In the genomic region with DNA sequence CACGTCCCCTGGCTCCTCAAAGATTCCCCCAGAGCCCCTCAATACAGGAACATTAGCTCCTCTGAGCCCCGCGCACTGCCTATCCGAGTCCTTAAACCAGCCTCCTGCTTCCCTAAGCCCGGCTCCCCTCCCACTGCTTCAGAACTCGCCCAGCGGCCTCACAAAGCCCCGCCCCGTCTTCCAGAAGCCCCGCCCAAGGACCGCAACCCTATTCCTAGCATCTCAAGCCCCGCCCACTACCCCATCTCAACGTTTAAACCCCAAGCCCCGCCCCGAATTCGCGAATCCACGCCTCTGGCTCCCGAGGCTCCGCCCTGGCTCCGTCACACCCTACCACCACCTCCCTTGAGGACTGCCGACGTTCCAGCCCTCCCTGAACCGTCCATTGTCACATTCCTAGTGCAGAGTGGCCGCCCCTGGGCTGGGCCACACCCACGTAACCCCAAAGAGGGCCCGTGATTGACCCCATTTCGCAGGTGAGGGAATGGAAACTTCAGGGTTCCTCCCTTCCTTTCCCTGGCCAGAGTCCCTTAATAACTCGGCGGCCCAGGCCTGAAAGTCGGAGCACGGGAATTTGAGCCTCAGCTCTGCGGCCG, we compare ENCODE assay signal across 1 cellular context.
TF ChIP-seq lines count a peak whose summit lies in the region.

No MANE protein-coding gene starts in this region.

TF ChIP-seq in HepG2, 621 proteins besides CTCF, POLR2A, EP300 and RAD21 (continued from another document and continues in another):
- TF ChIP-seq, protein P1, sequence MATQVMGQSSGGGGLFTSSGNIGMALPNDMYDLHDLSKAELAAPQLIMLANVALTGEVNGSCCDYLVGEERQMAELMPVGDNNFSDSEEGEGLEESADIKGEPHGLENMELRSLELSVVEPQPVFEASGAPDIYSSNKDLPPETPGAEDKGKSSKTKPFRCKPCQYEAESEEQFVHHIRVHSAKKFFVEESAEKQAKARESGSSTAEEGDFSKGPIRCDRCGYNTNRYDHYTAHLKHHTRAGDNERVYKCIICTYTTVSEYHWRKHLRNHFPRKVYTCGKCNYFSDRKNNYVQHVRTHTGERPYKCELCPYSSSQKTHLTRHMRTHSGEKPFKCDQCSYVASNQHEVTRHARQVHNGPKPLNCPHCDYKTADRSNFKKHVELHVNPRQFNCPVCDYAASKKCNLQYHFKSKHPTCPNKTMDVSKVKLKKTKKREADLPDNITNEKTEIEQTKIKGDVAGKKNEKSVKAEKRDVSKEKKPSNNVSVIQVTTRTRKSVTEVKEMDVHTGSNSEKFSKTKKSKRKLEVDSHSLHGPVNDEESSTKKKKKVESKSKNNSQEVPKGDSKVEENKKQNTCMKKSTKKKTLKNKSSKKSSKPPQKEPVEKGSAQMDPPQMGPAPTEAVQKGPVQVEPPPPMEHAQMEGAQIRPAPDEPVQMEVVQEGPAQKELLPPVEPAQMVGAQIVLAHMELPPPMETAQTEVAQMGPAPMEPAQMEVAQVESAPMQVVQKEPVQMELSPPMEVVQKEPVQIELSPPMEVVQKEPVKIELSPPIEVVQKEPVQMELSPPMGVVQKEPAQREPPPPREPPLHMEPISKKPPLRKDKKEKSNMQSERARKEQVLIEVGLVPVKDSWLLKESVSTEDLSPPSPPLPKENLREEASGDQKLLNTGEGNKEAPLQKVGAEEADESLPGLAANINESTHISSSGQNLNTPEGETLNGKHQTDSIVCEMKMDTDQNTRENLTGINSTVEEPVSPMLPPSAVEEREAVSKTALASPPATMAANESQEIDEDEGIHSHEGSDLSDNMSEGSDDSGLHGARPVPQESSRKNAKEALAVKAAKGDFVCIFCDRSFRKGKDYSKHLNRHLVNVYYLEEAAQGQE (IDR thresholded peaks at IDR 0.05; ENCODE audit: borderline replicate concordance in 1 of 2, low read depth in 1 of 2, low read length in 2 of 2), result no peak
- TF ChIP-seq U2AF1 (optimal IDR thresholded peaks at IDR 0.05; ENCODE audit: low read depth, low read length) (no peak), FIP1L1 (IDR thresholded peaks at IDR 0.05; ENCODE audit: borderline replicate concordance, insufficient read depth, low read depth, low read length) (no peak), RCOR2 (CRISPR knock-in tag; IDR thresholded peaks at IDR 0.05) (no peak), RORA (CRISPR knock-in tag; IDR thresholded peaks at IDR 0.05) (no peak), MTA1 (CRISPR knock-in tag; IDR thresholded peaks at IDR 0.05; ENCODE audit: borderline replicate concordance) (0 out of 2 replicates have a peak, but pooled peaks have one; percentile 48), ZNF782 (CRISPR knock-in tag; IDR thresholded peaks at IDR 0.05; ENCODE audit: borderline replicate concordance) (no peak; the same call in 1 of the 2 replicates), AGO2 (optimal IDR thresholded peaks at IDR 0.05; ENCODE audit: low read depth, low read length) (no peak), ZFP1 (CRISPR knock-in tag; IDR thresholded peaks at IDR 0.05) (no peak), FOXJ3 (CRISPR knock-in tag; IDR thresholded peaks at IDR 0.05; ENCODE audit: borderline replicate concordance) (peak; percentile 10; the same call in 1 of the 2 replicates), HNRNPK (IDR thresholded peaks at IDR 0.05; ENCODE audit: low read depth, low read length, poor library complexity, severe bottlenecking) (peak; percentile 1), NFE2 (CRISPR knock-in tag; IDR thresholded peaks at IDR 0.05) (no peak), NFYC (CRISPR knock-in tag; IDR thresholded peaks at IDR 0.05) (no peak), KLF12 (CRISPR knock-in tag; IDR thresholded peaks at IDR 0.05; ENCODE audit: borderline replicate concordance) (no peak), XBP1 (CRISPR knock-in tag; IDR thresholded peaks at IDR 0.05) (no peak), GATAD2A (CRISPR knock-in tag; IDR thresholded peaks at IDR 0.05) (0 out of 2 replicates have a peak, but pooled peaks have one; percentile 3), ZZZ3 (CRISPR knock-in tag; IDR thresholded peaks at IDR 0.05; ENCODE audit: borderline replicate concordance) (no peak), SP5 (CRISPR knock-in tag; IDR thresholded peaks at IDR 0.05; ENCODE audit: borderline replicate concordance, low read depth) (peak; percentile 18; the same call in 1 of the 2 replicates), SETDB1 (CRISPR knock-in tag; IDR thresholded peaks at IDR 0.05; ENCODE audit: borderline replicate concordance) (no peak), ZNF607 (CRISPR knock-in tag; IDR thresholded peaks at IDR 0.05; ENCODE audit: borderline replicate concordance) (peak; percentile 26; the same call in 1 of the 2 replicates), ZNF253 (CRISPR knock-in tag; IDR thresholded peaks at IDR 0.05; ENCODE audit: borderline replicate concordance) (no peak), MED13 (CRISPR knock-in tag; IDR thresholded peaks at IDR 0.05) (no peak)
- TF ChIP-seq, protein P2, sequence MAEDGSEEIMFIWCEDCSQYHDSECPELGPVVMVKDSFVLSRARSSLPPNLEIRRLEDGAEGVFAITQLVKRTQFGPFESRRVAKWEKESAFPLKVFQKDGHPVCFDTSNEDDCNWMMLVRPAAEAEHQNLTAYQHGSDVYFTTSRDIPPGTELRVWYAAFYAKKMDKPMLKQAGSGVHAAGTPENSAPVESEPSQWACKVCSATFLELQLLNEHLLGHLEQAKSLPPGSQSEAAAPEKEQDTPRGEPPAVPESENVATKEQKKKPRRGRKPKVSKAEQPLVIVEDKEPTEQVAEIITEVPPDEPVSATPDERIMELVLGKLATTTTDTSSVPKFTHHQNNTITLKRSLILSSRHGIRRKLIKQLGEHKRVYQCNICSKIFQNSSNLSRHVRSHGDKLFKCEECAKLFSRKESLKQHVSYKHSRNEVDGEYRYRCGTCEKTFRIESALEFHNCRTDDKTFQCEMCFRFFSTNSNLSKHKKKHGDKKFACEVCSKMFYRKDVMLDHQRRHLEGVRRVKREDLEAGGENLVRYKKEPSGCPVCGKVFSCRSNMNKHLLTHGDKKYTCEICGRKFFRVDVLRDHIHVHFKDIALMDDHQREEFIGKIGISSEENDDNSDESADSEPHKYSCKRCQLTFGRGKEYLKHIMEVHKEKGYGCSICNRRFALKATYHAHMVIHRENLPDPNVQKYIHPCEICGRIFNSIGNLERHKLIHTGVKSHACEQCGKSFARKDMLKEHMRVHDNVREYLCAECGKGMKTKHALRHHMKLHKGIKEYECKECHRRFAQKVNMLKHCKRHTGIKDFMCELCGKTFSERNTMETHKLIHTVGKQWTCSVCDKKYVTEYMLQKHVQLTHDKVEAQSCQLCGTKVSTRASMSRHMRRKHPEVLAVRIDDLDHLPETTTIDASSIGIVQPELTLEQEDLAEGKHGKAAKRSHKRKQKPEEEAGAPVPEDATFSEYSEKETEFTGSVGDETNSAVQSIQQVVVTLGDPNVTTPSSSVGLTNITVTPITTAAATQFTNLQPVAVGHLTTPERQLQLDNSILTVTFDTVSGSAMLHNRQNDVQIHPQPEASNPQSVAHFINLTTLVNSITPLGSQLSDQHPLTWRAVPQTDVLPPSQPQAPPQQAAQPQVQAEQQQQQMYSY (CRISPR knock-in tag; IDR thresholded peaks at IDR 0.05), result no peak
- TF ChIP-seq, protein P3, sequence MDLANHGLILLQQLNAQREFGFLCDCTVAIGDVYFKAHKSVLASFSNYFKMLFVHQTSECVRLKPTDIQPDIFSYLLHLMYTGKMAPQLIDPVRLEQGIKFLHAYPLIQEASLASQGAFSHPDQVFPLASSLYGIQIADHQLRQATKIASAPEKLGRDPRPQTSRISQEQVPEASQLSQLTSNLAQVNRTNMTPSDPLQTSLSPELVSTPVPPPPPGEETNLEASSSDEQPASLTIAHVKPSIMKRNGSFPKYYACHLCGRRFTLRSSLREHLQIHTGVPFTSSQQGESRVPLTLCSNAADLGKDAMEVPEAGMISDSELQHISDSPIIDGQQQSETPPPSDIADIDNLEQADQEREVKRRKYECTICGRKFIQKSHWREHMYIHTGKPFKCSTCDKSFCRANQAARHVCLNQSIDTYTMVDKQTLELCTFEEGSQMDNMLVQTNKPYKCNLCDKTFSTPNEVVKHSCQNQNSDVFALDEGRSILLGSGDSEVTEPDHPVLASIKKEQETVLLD (CRISPR knock-in tag; IDR thresholded peaks at IDR 0.05; ENCODE audit: low read depth), result no peak
- TF ChIP-seq, protein P4, sequence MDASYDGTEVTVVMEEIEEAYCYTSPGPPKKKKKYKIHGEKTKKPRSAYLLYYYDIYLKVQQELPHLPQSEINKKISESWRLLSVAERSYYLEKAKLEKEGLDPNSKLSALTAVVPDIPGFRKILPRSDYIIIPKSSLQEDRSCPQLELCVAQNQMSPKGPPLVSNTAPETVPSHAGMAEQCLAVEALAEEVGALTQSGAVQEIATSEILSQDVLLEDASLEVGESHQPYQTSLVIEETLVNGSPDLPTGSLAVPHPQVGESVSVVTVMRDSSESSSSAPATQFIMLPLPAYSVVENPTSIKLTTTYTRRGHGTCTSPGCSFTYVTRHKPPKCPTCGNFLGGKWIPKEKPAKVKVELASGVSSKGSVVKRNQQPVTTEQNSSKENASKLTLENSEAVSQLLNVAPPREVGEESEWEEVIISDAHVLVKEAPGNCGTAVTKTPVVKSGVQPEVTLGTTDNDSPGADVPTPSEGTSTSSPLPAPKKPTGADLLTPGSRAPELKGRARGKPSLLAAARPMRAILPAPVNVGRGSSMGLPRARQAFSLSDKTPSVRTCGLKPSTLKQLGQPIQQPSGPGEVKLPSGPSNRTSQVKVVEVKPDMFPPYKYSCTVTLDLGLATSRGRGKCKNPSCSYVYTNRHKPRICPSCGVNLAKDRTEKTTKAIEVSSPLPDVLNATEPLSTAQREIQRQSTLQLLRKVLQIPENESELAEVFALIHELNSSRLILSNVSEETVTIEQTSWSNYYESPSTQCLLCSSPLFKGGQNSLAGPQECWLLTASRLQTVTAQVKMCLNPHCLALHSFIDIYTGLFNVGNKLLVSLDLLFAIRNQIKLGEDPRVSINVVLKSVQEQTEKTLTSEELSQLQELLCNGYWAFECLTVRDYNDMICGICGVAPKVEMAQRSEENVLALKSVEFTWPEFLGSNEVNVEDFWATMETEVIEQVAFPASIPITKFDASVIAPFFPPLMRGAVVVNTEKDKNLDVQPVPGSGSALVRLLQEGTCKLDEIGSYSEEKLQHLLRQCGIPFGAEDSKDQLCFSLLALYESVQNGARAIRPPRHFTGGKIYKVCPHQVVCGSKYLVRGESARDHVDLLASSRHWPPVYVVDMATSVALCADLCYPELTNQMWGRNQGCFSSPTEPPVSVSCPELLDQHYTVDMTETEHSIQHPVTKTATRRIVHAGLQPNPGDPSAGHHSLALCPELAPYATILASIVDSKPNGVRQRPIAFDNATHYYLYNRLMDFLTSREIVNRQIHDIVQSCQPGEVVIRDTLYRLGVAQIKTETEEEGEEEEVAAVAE (CRISPR knock-in tag; IDR thresholded peaks at IDR 0.05; ENCODE audit: borderline replicate concordance), result 0 out of 2 replicates have a peak, but pooled peaks have one; percentile 12
- TF ChIP-seq, protein P5, sequence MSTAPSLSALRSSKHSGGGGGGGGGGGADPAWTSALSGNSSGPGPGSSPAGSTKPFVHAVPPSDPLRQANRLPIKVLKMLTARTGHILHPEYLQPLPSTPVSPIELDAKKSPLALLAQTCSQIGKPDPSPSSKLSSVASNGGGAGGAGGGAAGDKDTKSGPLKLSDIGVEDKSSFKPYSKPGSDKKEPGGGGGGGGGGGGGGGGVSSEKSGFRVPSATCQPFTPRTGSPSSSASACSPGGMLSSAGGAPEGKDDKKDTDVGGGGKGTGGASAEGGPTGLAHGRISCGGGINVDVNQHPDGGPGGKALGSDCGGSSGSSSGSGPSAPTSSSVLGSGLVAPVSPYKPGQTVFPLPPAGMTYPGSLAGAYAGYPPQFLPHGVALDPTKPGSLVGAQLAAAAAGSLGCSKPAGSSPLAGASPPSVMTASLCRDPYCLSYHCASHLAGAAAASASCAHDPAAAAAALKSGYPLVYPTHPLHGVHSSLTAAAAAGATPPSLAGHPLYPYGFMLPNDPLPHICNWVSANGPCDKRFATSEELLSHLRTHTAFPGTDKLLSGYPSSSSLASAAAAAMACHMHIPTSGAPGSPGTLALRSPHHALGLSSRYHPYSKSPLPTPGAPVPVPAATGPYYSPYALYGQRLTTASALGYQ (CRISPR knock-in tag; IDR thresholded peaks at IDR 0.05), result 0 out of 2 replicates have a peak, but pooled peaks have one; percentile 35
- TF ChIP-seq, protein P6, sequence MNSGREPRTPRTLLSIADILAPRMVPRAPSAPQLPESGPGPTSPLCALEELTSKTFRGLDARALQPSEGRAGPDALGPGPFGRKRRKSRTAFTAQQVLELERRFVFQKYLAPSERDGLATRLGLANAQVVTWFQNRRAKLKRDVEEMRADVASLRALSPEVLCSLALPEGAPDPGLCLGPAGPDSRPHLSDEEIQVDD (CRISPR knock-in tag; IDR thresholded peaks at IDR 0.05; ENCODE audit: borderline replicate concordance), result no peak
- TF ChIP-seq, protein P7, sequence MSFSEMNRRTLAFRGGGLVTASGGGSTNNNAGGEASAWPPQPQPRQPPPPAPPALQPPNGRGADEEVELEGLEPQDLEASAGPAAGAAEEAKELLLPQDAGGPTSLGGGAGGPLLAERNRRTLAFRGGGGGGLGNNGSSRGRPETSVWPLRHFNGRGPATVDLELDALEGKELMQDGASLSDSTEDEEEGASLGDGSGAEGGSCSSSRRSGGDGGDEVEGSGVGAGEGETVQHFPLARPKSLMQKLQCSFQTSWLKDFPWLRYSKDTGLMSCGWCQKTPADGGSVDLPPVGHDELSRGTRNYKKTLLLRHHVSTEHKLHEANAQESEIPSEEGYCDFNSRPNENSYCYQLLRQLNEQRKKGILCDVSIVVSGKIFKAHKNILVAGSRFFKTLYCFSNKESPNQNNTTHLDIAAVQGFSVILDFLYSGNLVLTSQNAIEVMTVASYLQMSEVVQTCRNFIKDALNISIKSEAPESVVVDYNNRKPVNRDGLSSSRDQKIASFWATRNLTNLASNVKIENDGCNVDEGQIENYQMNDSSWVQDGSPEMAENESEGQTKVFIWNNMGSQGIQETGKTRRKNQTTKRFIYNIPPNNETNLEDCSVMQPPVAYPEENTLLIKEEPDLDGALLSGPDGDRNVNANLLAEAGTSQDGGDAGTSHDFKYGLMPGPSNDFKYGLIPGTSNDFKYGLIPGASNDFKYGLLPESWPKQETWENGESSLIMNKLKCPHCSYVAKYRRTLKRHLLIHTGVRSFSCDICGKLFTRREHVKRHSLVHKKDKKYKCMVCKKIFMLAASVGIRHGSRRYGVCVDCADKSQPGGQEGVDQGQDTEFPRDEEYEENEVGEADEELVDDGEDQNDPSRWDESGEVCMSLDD (CRISPR knock-in tag; IDR thresholded peaks at IDR 0.05; ENCODE audit: borderline replicate concordance), result no peak
- TF ChIP-seq, protein P8, sequence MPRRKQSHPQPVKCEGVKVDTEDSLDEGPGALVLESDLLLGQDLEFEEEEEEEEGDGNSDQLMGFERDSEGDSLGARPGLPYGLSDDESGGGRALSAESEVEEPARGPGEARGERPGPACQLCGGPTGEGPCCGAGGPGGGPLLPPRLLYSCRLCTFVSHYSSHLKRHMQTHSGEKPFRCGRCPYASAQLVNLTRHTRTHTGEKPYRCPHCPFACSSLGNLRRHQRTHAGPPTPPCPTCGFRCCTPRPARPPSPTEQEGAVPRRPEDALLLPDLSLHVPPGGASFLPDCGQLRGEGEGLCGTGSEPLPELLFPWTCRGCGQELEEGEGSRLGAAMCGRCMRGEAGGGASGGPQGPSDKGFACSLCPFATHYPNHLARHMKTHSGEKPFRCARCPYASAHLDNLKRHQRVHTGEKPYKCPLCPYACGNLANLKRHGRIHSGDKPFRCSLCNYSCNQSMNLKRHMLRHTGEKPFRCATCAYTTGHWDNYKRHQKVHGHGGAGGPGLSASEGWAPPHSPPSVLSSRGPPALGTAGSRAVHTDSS (CRISPR knock-in tag; conservative IDR thresholded peaks at IDR 0.05), result no peak
- TF ChIP-seq, protein P9, sequence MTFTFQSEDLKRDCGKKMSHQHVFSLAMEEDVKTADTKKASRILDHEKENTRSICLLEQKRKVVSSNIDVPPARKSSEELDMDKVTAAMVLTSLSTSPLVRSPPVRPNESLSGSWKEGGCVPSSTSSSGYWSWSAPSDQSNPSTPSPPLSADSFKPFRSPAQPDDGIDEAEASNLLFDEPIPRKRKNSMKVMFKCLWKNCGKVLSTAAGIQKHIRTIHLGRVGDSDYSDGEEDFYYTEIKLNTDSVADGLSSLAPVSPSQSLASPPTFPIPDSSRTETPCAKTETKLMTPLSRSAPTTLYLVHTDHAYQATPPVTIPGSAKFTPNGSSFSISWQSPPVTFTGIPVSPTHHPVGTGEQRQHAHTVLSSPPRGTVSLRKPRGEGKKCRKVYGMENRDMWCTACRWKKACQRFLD (CRISPR knock-in tag; IDR thresholded peaks at IDR 0.05; ENCODE audit: borderline replicate concordance), result peak; percentile 19; the same call in 1 of the 2 replicates
